ENCODE assay signal across 39 cellular contexts in the genomic region with DNA sequence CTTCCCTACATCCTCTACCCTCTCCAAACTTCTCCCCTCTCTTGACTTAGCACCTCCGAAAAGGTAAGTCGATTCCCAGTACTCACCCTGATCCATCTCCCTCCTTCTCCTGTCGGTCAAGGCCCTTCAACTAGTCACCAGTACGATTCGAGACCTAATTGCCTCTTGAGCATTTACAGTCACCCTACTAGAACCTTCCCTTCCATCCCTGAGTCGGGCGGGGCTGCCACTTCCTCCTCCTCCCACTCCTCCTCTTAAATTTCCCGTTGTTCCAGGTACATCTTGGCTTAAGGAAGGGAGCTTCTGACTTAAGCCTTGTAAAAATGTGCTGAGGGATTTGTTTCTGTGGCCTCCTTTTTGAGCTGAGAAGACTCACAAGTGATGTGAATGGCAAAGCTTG. TPM values are rescaled to one million over a fixed set of nuclear protein-coding genes. Genes with fewer than 3 reads are reported as not detected.
"Had no signal": no experiment of that assay in that cellular context is flagged by ENCODE, and none has a peak within 500 bp of the region (broad histone marks: within the 10 kb centered on the region; RNA-seq: fewer than 3 reads in every experiment).

A gene (minus strand): TSS at position 101 of the 400 bp plus-strand sequence.

- H3K4me1 Mint-ChIP-seq: activated B cell treated with CpG ODN at 0.5 μM for 24 hours; activated CD4-positive, alpha-beta T cell treated with anti-CD3 and anti-CD28 coated beads, Interleukin-2, amount 10 ng/mL, durations not matched to agents 24 days and 14 days; activated naive CD8-positive, alpha-beta T cell treated with anti-CD3 and anti-CD28 coated beads for 36 hours; activated T-helper 17 cell treated with anti-CD3 and anti-CD28 coated beads, Interleukin-2, amount 50 U/mL, for 72 hours; brain; central memory CD8-positive, alpha-beta T cell had no signal

- H3K9me3 ChIP-seq: ascending aorta had no signal

- FAIRE-seq: bronchial epithelial cell, TTC549 had no signal

- H3K4me3 ChIP-seq: ascending aorta, cardiac muscle cell had no signal

- H3K36me3 ChIP-seq: ascending aorta, cardiac muscle cell had no signal

- H3K4me3 Mint-ChIP-seq: activated B cell treated with CpG ODN at 0.5 μM for 24 hours; activated CD4-positive, alpha-beta memory T cell treated with anti-CD3 and anti-CD28 coated beads for 36 hours; activated CD4-positive, alpha-beta T cell treated with anti-CD3 and anti-CD28 coated beads, Interleukin-2, amount 10 ng/mL, durations not matched to agents 24 days and 14 days; activated CD8-positive, alpha-beta T cell treated with anti-CD3 and anti-CD28 coated beads for 36 hours; activated naive CD4-positive, alpha-beta T cell treated with anti-CD3 and anti-CD28 coated beads for 36 hours; activated naive CD8-positive, alpha-beta T cell treated with anti-CD3 and anti-CD28 coated beads for 36 hours; activated T-cell treated with anti-CD3 and anti-CD28 coated beads, Interleukin-2, amount 50 U/mL, for 4 hours; activated T-cell treated with anti-CD3 and anti-CD28 coated beads, Interleukin-2, amount 50 U/mL, for 72 hours; activated T-helper 1 cell treated with anti-CD3 and anti-CD28 coated beads, Interleukin-12 subunit alpha, Interleukin-12 subunit beta, Interleukin-2, Interleukin-4 antibody, amounts not matched to agents 30 ng/mL and 10 ng/mL and 1 ng/mL, durations not matched to agents 14 hours and 24 hours and 36 hours; activated T-helper 17 cell treated with anti-CD3 and anti-CD28 coated beads, Interleukin-2, amount 50 U/mL, for 72 hours; brain; central memory CD8-positive, alpha-beta T cell; T-helper 1 cell treated with Interleukin-12 subunit alpha and Interleukin-12 subunit beta and Interleukin-4 antibody, amounts not matched to agents 30 μg/mL and 1 μg/mL, for 36 hours; T-helper 2 cell treated with Interferon-gamma antibody and Interleukin-4, amounts not matched to agents 5 μg/mL and 100 μg/mL, for 36 hours had no signal

- H3K27ac ChIP-seq: ascending aorta, cardiac muscle cell, VCaP had no signal

- H3K36me3 Mint-ChIP-seq: activated CD4-positive, alpha-beta memory T cell treated with anti-CD3 and anti-CD28 coated beads for 36 hours; activated naive CD4-positive, alpha-beta T cell treated with anti-CD3 and anti-CD28 coated beads, Interleukin-2, amount 50 U/mL, for 72 hours; activated naive CD8-positive, alpha-beta T cell treated with anti-CD3 and anti-CD28 coated beads for 36 hours; brain had no signal

- DNase-seq: activated B cell treated with CpG ODN at 0.5 μM for 24 hours; activated CD4-positive, alpha-beta memory T cell treated with anti-CD3 and anti-CD28 coated beads for 36 hours; activated CD4-positive, alpha-beta T cell treated with anti-CD3 and anti-CD28 coated beads for 4 hours; activated CD4-positive, alpha-beta T cell treated with anti-CD3 and anti-CD28 coated beads, Interleukin-2, amount 10 ng/mL, durations not matched to agents 24 days and 14 days; activated CD4-positive, alpha-beta T cell treated with anti-CD3 and anti-CD28 coated beads, Interleukin-2, amount 50 U/mL, for 1 hour; activated CD4-positive, alpha-beta T cell treated with anti-CD3 and anti-CD28 coated beads, Interleukin-2, amount 50 U/mL, for 4 hours; activated CD4-positive, CD25-positive, alpha-beta regulatory T cell treated with anti-CD3 and anti-CD28 coated beads, Interleukin-2, amount 50 U/mL, for 72 hours; activated CD8-positive, alpha-beta memory T cell treated with anti-CD3 and anti-CD28 coated beads, Interleukin-2, amount 50 U/mL, for 4 hours; activated CD8-positive, alpha-beta T cell treated with anti-CD3 and anti-CD28 coated beads for 36 hours; activated effector memory CD4-positive, alpha-beta T cell treated with anti-CD3 and anti-CD28 coated beads, Interleukin-2, amount 50 U/mL, for 16 hours; activated gamma-delta T cell treated with Interleukin-2 at 50 U/mL for 16 hours; activated naive CD4-positive, alpha-beta T cell; activated naive CD4-positive, alpha-beta T cell treated with anti-CD3 and anti-CD28 coated beads for 36 hours; activated naive CD4-positive, alpha-beta T cell treated with anti-CD3 and anti-CD28 coated beads, Interleukin-2, amount 50 U/mL, for 16 hours; activated naive CD8-positive, alpha-beta T cell treated with anti-CD3 and anti-CD28 coated beads for 36 hours; activated T-cell treated with anti-CD3 and anti-CD28 coated beads for 4 hours; activated T-cell treated with anti-CD3 and anti-CD28 coated beads, Interleukin-2, amount 50 U/mL, for 1 hour; activated T-cell treated with anti-CD3 and anti-CD28 coated beads, Interleukin-2, amount 50 U/mL, for 4 hours; activated T-cell treated with anti-CD3 and anti-CD28 coated beads, Interleukin-2, amount 50 U/mL, for 72 hours; amygdala; anterior cingulate cortex; caudate nucleus; cerebellar nuclear complex; T-helper 1 cell; T-helper 2 cell; T-helper 9 cell had no signal

- H3K27me3 ChIP-seq: ascending aorta had no signal

- H3K4me1 ChIP-seq: ascending aorta had no signal

- H3K27ac Mint-ChIP-seq: activated B cell treated with CpG ODN at 0.5 μM for 24 hours; activated CD4-positive, alpha-beta memory T cell treated with anti-CD3 and anti-CD28 coated beads for 36 hours; activated CD4-positive, alpha-beta T cell treated with anti-CD3 and anti-CD28 coated beads, Interleukin-2, amount 10 ng/mL, durations not matched to agents 24 days and 14 days; activated CD8-positive, alpha-beta T cell treated with anti-CD3 and anti-CD28 coated beads for 36 hours; activated naive CD4-positive, alpha-beta T cell treated with anti-CD3 and anti-CD28 coated beads for 36 hours; activated naive CD4-positive, alpha-beta T cell treated with anti-CD3 and anti-CD28 coated beads, Interleukin-2, amount 50 U/mL, for 72 hours; activated naive CD8-positive, alpha-beta T cell treated with anti-CD3 and anti-CD28 coated beads for 36 hours; activated T-cell treated with anti-CD3 and anti-CD28 coated beads, Interleukin-2, amount 50 U/mL, for 72 hours; activated T-helper 1 cell treated with anti-CD3 and anti-CD28 coated beads, Interleukin-12 subunit alpha, Interleukin-12 subunit beta, Interleukin-2, Interleukin-4 antibody, amounts not matched to agents 30 ng/mL and 10 ng/mL and 1 ng/mL, durations not matched to agents 14 hours and 24 hours and 36 hours; activated T-helper 17 cell treated with anti-CD3 and anti-CD28 coated beads, Interleukin-2, amount 50 U/mL, for 72 hours; brain; T-helper 1 cell treated with Interleukin-12 subunit alpha and Interleukin-12 subunit beta and Interleukin-4 antibody, amounts not matched to agents 30 μg/mL and 1 μg/mL, for 36 hours; T-helper 2 cell treated with Interferon-gamma antibody and Interleukin-4, amounts not matched to agents 5 μg/mL and 100 μg/mL, for 36 hours had no signal

- ATAC-seq: activated CD8-positive, alpha-beta T cell treated with anti-CD3 and anti-CD28 coated beads for 36 hours; activated naive CD4-positive, alpha-beta T cell treated with anti-CD3 and anti-CD28 coated beads, Interleukin-2, amount 50 U/mL, for 72 hours; activated T-cell treated with anti-CD3 and anti-CD28 coated beads, Interleukin-2, amount 50 U/mL, for 4 hours; activated T-cell treated with anti-CD3 and anti-CD28 coated beads, Interleukin-2, amount 50 U/mL, for 72 hours; activated T-helper 17 cell treated with anti-CD3 and anti-CD28 coated beads, Interleukin-2, amount 50 U/mL, for 72 hours had no signal

- H3K9me3 Mint-ChIP-seq: activated B cell treated with CpG ODN at 0.5 μM for 24 hours; activated CD4-positive, alpha-beta memory T cell treated with anti-CD3 and anti-CD28 coated beads for 36 hours; activated CD4-positive, alpha-beta T cell treated with anti-CD3 and anti-CD28 coated beads, Interleukin-2, amount 10 ng/mL, durations not matched to agents 24 days and 14 days; activated CD8-positive, alpha-beta T cell treated with anti-CD3 and anti-CD28 coated beads for 36 hours; activated naive CD4-positive, alpha-beta T cell treated with anti-CD3 and anti-CD28 coated beads for 36 hours; activated naive CD4-positive, alpha-beta T cell treated with anti-CD3 and anti-CD28 coated beads, Interleukin-2, amount 50 U/mL, for 72 hours; activated naive CD8-positive, alpha-beta T cell treated with anti-CD3 and anti-CD28 coated beads for 36 hours; activated T-cell treated with anti-CD3 and anti-CD28 coated beads, Interleukin-2, amount 50 U/mL, for 4 hours; activated T-cell treated with anti-CD3 and anti-CD28 coated beads, Interleukin-2, amount 50 U/mL, for 72 hours; activated T-helper 1 cell treated with anti-CD3 and anti-CD28 coated beads, Interleukin-12 subunit alpha, Interleukin-12 subunit beta, Interleukin-2, Interleukin-4 antibody, amounts not matched to agents 30 ng/mL and 10 ng/mL and 1 ng/mL, durations not matched to agents 14 hours and 24 hours and 36 hours; activated T-helper 17 cell treated with anti-CD3 and anti-CD28 coated beads, Interleukin-2, amount 50 U/mL, for 72 hours; brain; central memory CD8-positive, alpha-beta T cell; T-helper 1 cell treated with Interleukin-12 subunit alpha and Interleukin-12 subunit beta and Interleukin-4 antibody, amounts not matched to agents 30 μg/mL and 1 μg/mL, for 36 hours; T-helper 2 cell treated with Interferon-gamma antibody and Interleukin-4, amounts not matched to agents 5 μg/mL and 100 μg/mL, for 36 hours had no signal

RNA-seq across cellular contexts. Expression of the gene that starts here (rescaled TPM):
- total RNA-seq: activated B cell treated with CpG ODN at 0.5 μM for 24 hours; activated CD4-positive, alpha-beta memory T cell treated with anti-CD3 and anti-CD28 coated beads for 36 hours; activated CD4-positive, alpha-beta T cell treated with anti-CD3 and anti-CD28 coated beads, Interleukin-2, amount 10 ng/mL, durations not matched to agents 24 days and 14 days; activated CD8-positive, alpha-beta memory T cell treated with anti-CD3 and anti-CD28 coated beads for 36 hours; activated CD8-positive, alpha-beta T cell treated with anti-CD3 and anti-CD28 coated beads for 36 hours; activated naive CD4-positive, alpha-beta T cell treated with anti-CD3 and anti-CD28 coated beads for 36 hours; activated naive CD4-positive, alpha-beta T cell treated with anti-CD3 and anti-CD28 coated beads, Interleukin-2, amount 50 U/mL, for 72 hours; activated naive CD8-positive, alpha-beta T cell treated with anti-CD3 and anti-CD28 coated beads for 36 hours; activated T-cell treated with anti-CD3 and anti-CD28 coated beads, Interleukin-2, amount 50 U/mL, for 4 hours; activated T-cell treated with anti-CD3 and anti-CD28 coated beads, Interleukin-2, amount 50 U/mL, for 72 hours; activated T-helper 1 cell treated with anti-CD3 and anti-CD28 coated beads, Interleukin-12 subunit alpha, Interleukin-12 subunit beta, Interleukin-2, Interleukin-4 antibody, amounts not matched to agents 30 ng/mL and 10 ng/mL and 1 ng/mL, durations not matched to agents 14 hours and 24 hours and 36 hours; activated T-helper 17 cell treated with anti-CD3 and anti-CD28 coated beads, Interleukin-2, amount 50 U/mL, for 72 hours; ascending aorta; bronchial epithelial cell; cardiac muscle cell had no signal
- polyA plus RNA-seq: cardiac muscle cell had no signal
